Comparison of ENCODE assay signal across 9 cellular contexts in the genomic region with DNA sequence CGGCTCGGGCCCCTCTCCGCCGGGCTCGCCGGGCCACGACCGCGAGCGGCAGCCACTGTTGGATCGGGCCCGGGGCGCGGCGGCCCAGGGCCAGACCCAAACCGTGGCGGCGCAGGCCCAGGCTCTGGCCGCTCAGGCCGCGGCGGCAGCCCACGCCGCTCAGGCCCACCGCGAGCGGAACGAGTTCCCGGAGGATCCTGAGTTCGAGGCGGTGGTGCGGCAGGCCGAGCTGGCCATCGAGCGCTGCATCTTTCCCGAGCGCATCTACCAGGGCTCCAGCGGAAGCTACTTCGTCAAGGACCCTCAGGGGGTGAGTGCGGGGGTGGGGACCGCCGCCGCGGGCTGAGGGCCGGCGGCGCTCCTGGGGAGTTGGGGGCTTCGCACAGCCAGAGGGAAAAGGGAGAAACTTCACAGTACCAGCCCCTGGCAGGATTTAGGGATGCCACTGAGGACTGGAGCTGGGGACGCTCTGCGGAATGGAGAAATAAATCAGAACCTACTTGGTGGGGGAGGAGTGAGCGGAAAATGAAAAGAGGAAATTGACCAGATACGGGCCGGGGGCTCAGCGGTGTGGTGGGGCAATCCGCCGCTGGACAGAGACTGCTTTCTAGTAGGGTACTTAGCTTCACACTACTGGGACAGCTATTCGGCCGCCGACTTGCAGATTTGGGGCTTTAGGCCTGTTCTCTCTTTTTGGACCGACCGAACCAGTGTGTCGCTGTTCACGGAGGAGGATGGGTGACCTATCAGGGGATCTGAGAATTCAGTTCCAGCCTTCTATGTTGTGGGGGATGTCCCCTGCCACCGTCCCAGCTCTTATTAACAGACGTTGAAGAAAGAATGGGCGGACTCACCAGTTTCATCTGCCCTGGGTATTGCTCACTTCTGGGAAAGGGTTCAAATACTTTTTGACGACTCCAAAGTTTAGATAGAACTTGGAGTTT. TPM values are rescaled to one million over a fixed set of nuclear protein-coding genes. Genes with fewer than 3 reads are reported as not detected.
DNase-seq lines count a peak whose midpoint lies in the region; ATAC-seq, FAIRE-seq and TF ChIP-seq lines count a peak whose summit lies in the region.
"Had no signal": no experiment of that assay in that cellular context is flagged by ENCODE, and none has a peak within 500 bp of the region (broad histone marks: within the 10 kb centered on the region; RNA-seq: fewer than 3 reads in every experiment).

No MANE protein-coding gene starts in this region.

- FAIRE-seq in urothelium cell line (lab: Jason Lieb, UNC) = no peak

- DNase-seq in Calu3 (no peak), fibroblast of peridontal ligament (ENCODE audit: extremely low read depth) (peak; percentile 78), natural killer cell (peak; percentile 33), urothelium cell line (ENCODE audit: low spot score) (peak; percentile 14), NCI-H226 (no peak)
- no peak for DNase-seq in Jurkat, Clone E6-1 (ENCODE audit: low read depth, low spot score)
- peak; percentile 37 for DNase-seq in activated CD8-positive, alpha-beta T cell treated with anti-CD3 and anti-CD28 coated beads, Interleukin-2, amount 10 ng/mL, durations not matched to agents 7 days and 5 days

- H3K36me3 Mint-ChIP-seq in Calu3 (ENCODE audit: insufficient read depth, unreplicated experiment) (peaks cover 26% of the 10 kb centered on the region), natural killer cell (no peaks in the 10 kb centered on the region)
- H3K36me3 Mint-ChIP-seq in activated CD8-positive, alpha-beta T cell treated with anti-CD3 and anti-CD28 coated beads, Interleukin-2, amount 10 ng/mL, durations not matched to agents 7 days and 5 days (ENCODE audit: low read depth) = peaks cover 15% of the 10 kb centered on the region

- POLR2A ChIA-PET in activated CD8-positive, alpha-beta T cell treated with anti-CD3 and anti-CD28 coated beads, Interleukin-2, amount 10 ng/mL, durations not matched to agents 7 days and 5 days (lab: Charles Lee) = interaction anchor here (1.6 kb wide), 1 partner anchor 8 kb away, joined by 4 read pairs; no protein-coding TSS in a partner anchor

- no peak overlapping the region for H3K27ac Mint-ChIP-seq in Calu3 (ENCODE audit: unreplicated experiment)
- H3K27ac Mint-ChIP-seq in activated CD8-positive, alpha-beta T cell treated with anti-CD3 and anti-CD28 coated beads, Interleukin-2, amount 10 ng/mL, durations not matched to agents 7 days and 5 days = peak overlapping the region; percentile 93
- H3K27ac Mint-ChIP-seq in natural killer cell = peak overlapping the region; percentile 90

- ATAC-seq in GM21526 (IDR thresholded peaks at IDR 0.05; ENCODE audit: low FRiP score, unreplicated experiment) = peak; percentile 5
- no peak for ATAC-seq in activated CD8-positive, alpha-beta T cell treated with anti-CD3 and anti-CD28 coated beads, Interleukin-2, amount 10 ng/mL, durations not matched to agents 7 days and 5 days
- peak in 2 of 3 donors; percentile 15 to 17 for ATAC-seq in natural killer cell

- CTCF ChIA-PET in Calu3 (lab: Charles Lee) = interaction anchor here (0.6 kb wide), 1 partner anchor 8 kb away, joined by 3 read pairs; no protein-coding TSS in a partner anchor
- CTCF ChIA-PET in activated CD8-positive, alpha-beta T cell treated with anti-CD3 and anti-CD28 coated beads, Interleukin-2, amount 10 ng/mL, durations not matched to agents 7 days and 5 days (lab: Charles Lee) = interaction anchor here (0.5 to 1.9 kb wide), 3 partner anchors 35 to 60 kb away, joined by 3 to 5 read pairs (median 3); partner anchors contain the start of gene AVPI1

- TF ChIP-seq CTCF in Calu3 (IDR thresholded peaks at IDR 0.05; ENCODE audit: unreplicated experiment) = no peak
- TF ChIP-seq CTCF in natural killer cell (IDR thresholded peaks at IDR 0.05) = no peak

- H3K4me3 Mint-ChIP-seq in Calu3 (ENCODE audit: low read depth, unreplicated experiment) (peak overlapping the region; percentile 92), natural killer cell (peak overlapping the region; percentile 99)
- H3K4me3 Mint-ChIP-seq in activated CD8-positive, alpha-beta T cell treated with anti-CD3 and anti-CD28 coated beads, Interleukin-2, amount 10 ng/mL, durations not matched to agents 7 days and 5 days = peak overlapping the region; percentile 91

- H3K4me1 Mint-ChIP-seq in Calu3 (ENCODE audit: low read depth, unreplicated experiment) (peaks cover 9% of the 10 kb centered on the region), natural killer cell (peaks cover 29 to 34% of the 10 kb centered on the region in 2 donors)
- H3K4me1 Mint-ChIP-seq in activated CD8-positive, alpha-beta T cell treated with anti-CD3 and anti-CD28 coated beads, Interleukin-2, amount 10 ng/mL, durations not matched to agents 7 days and 5 days (ENCODE audit: low read depth) = peaks cover 26% of the 10 kb centered on the region

- intact Hi-C loops in Calu3 (cut with micrococcal nuclease; ENCODE audit: unreplicated experiment) = no loop called here
- intact Hi-C loops in natural killer cell (cut with micrococcal nuclease) = loop anchor here (1.0 to 10.0 kb wide), 6 partner anchors 8 to 346 kb away; partner anchors contain the start of genes ARHGAP19, AVPI1, FRAT1 and MMS19

- BruUV-seq in Calu3 (replicated peaks; lab: Mats Ljungman, UMichigan) = TSS peak; percentile 53

- H3K27me3 Mint-ChIP-seq in Calu3 (ENCODE audit: unreplicated experiment) (no peaks in the 10 kb centered on the region), natural killer cell (ENCODE audit: low read depth in 2 of 2) (peaks cover 0 to 2% of the 10 kb centered on the region in 2 donors)
- no peaks in the 10 kb centered on the region for H3K27me3 Mint-ChIP-seq in activated CD8-positive, alpha-beta T cell treated with anti-CD3 and anti-CD28 coated beads, Interleukin-2, amount 10 ng/mL, durations not matched to agents 7 days and 5 days (ENCODE audit: low read depth)

- no peaks in the 10 kb centered on the region for H3K9me3 Mint-ChIP-seq in Calu3 (ENCODE audit: low read depth, unreplicated experiment)
- H3K9me3 Mint-ChIP-seq in activated CD8-positive, alpha-beta T cell treated with anti-CD3 and anti-CD28 coated beads, Interleukin-2, amount 10 ng/mL, durations not matched to agents 7 days and 5 days (ENCODE audit: insufficient read depth) = no peaks in the 10 kb centered on the region
- H3K9me3 Mint-ChIP-seq in natural killer cell = no peaks in the 10 kb centered on the region

- peak overlapping the region; percentile 79 for H3K4me3 ChIP-seq in Jurkat, Clone E6-1 (ENCODE audit: low read length)

RNA-seq across cellular contexts. Expression of gene PI4K2A, which starts 0.7 kb away (rescaled TPM):
- total RNA-seq in Calu3 (2022) (12.6 and 13.0 TPM in 2 replicates), natural killer cell (10 to 100 TPM; 41.3 to 66.1 (median 60.0) TPM)
- polyA plus RNA-seq in Jurkat, Clone E6-1 (2012; ENCODE audit: insufficient read depth, insufficient read length) = 12.4 TPM
- total RNA-seq in activated CD8-positive, alpha-beta T cell treated with anti-CD3 and anti-CD28 coated beads, Interleukin-2, amount 10 ng/mL, durations not matched to agents 7 days and 5 days = 1 to 10 TPM; 8.9 to 9.5 TPM

RNA-seq across cellular contexts. Expression of gene MORN4, which starts 7.8 kb away (rescaled TPM):
- total RNA-seq in Calu3 (2022) = 5.5 and 6.2 TPM in 2 replicates
- 3.5 TPM for polyA plus RNA-seq in Jurkat, Clone E6-1 (2012; ENCODE audit: insufficient read depth, insufficient read length)
- 1 to 10 TPM; 1.1 to 1.2 TPM for total RNA-seq in activated CD8-positive, alpha-beta T cell treated with anti-CD3 and anti-CD28 coated beads, Interleukin-2, amount 10 ng/mL, durations not matched to agents 7 days and 5 days
- total RNA-seq in natural killer cell = 1 to 10 TPM in 2 of 3 donors, under 1 TPM in 1; 0.14 to 2.0 (median 1.6) TPM

RNA-seq across cellular contexts. Expression of gene AVPI1, which starts 45.9 kb away (rescaled TPM):
- 16.9 and 25.6 TPM in 2 replicates for total RNA-seq in Calu3 (2022)
- 5.4 TPM for polyA plus RNA-seq in Jurkat, Clone E6-1 (2012; ENCODE audit: insufficient read depth, insufficient read length)
- 1 to 10 TPM; 1.1 to 1.7 TPM for total RNA-seq in activated CD8-positive, alpha-beta T cell treated with anti-CD3 and anti-CD28 coated beads, Interleukin-2, amount 10 ng/mL, durations not matched to agents 7 days and 5 days
- 1 to 10 TPM; 6.1 to 8.4 (median 6.8) TPM for total RNA-seq in natural killer cell

RNA-seq across cellular contexts. Expression of gene C10orf62, which starts 51.6 kb away (rescaled TPM):
- total RNA-seq in Calu3 (2022) (1.5 and 1.7 TPM in 2 replicates), natural killer cell (under 1 TPM in 1 of 3 donors, not detected in 2; 0.32 TPM)
- polyA plus RNA-seq in Jurkat, Clone E6-1 (2012; ENCODE audit: insufficient read depth, insufficient read length) = not detected
- total RNA-seq in activated CD8-positive, alpha-beta T cell treated with anti-CD3 and anti-CD28 coated beads, Interleukin-2, amount 10 ng/mL, durations not matched to agents 7 days and 5 days = not detected
- total RNA-seq: T-helper 2 cell treated with Interferon-gamma antibody and Interleukin-4, amounts not matched to agents 100 ng/mL and 5 ng/mL, for 36 hours had no signal

RNA-seq across cellular contexts. Expression of gene HOGA1, which starts 57.0 kb away (rescaled TPM):
- total RNA-seq in Calu3 (2022) (7.8 and 7.9 TPM in 2 replicates), natural killer cell (not detected)
- polyA plus RNA-seq in Jurkat, Clone E6-1 (2012; ENCODE audit: insufficient read depth, insufficient read length) = not detected
- total RNA-seq in activated CD8-positive, alpha-beta T cell treated with anti-CD3 and anti-CD28 coated beads, Interleukin-2, amount 10 ng/mL, durations not matched to agents 7 days and 5 days = not detected
- total RNA-seq: T-helper 2 cell treated with Interferon-gamma antibody and Interleukin-4, amounts not matched to agents 100 ng/mL and 5 ng/mL, for 36 hours had no signal

Comparison
In these comparisons a context has a peak if more than half of its experiments do, and no peak if none do; other contexts are left out.
1. DNase-seq: peak in activated CD8-positive, alpha-beta T cell treated with anti-CD3 and anti-CD28 coated beads, Interleukin-2, amount 10 ng/mL, durations not matched to agents 7 days and 5 days (single experiment), fibroblast of peridontal ligament (single experiment), natural killer cell (single experiment) and urothelium cell line (single experiment); none in Calu3 (single experiment), Jurkat, Clone E6-1 (single experiment) and NCI-H226 (single experiment).
2. Peak in every context shown above with its lines, with median percentiles within 50 percentile points of each other: H3K4me3 Mint-ChIP-seq.